In the genomic region with DNA sequence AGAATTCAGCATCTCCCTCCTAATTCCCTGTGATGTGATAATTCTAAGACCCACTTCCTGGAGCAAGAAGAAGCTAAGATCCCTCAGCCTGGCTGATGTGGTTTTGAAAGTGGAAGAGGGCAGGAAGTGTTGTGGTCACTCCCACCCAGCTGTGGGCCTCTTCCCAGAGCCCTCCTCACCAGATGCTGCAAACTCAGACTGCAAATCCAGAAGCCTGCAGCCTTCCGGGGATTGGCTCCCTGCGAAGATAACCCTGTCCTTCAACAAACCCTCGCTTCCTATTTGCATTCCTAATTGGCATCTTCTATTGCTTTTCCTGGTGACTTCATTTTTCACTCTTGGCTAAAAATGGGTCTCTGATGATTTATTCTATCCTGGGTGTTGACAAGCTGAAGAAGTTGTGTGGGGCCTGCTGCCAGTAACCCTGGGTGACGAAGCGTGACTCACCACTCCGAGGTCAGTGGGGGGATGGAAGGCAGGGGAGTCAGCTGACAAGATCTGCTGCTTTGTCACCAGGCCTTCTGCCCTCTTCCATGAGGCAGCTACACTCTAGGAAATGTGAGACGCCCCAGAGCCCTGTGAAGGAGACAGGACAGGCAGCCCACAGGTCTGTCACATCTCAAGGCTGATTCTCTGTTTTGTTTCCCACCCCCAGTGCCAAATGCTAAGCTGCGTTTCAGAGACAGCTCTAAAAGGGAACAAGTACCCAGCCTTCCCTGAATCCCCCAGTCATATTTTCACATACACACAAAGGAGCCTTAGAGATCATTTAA, we compare ENCODE assay signal across 1 cellular context.
TF ChIP-seq lines count a peak whose summit lies in the region.

No MANE protein-coding gene starts in this region.

TF ChIP-seq in Ishikawa, 13 proteins besides CTCF, POLR2A, EP300 and RAD21 (continued from another document):
- TF ChIP-seq TCF12 (IDR thresholded peaks at IDR 0.05; ENCODE audit: low read depth), result peak; percentile 94
- peak; percentile 74; the same call in 1 of the 2 replicates for TF ChIP-seq FOXM1 (IDR thresholded peaks at IDR 0.05; ENCODE audit: borderline replicate concordance, low read depth)
- TF ChIP-seq YY1 (IDR thresholded peaks at IDR 0.05; ENCODE audit: low read depth), result no peak; the same call in 1 of the 2 replicates
- peak; percentile 70 for TF ChIP-seq CEBPB (IDR thresholded peaks at IDR 0.05)
- TF ChIP-seq, protein P1, sequence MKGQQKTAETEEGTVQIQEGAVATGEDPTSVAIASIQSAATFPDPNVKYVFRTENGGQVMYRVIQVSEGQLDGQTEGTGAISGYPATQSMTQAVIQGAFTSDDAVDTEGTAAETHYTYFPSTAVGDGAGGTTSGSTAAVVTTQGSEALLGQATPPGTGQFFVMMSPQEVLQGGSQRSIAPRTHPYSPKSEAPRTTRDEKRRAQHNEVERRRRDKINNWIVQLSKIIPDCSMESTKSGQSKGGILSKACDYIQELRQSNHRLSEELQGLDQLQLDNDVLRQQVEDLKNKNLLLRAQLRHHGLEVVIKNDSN (IDR thresholded peaks at IDR 0.05), result peak; percentile 92
- TF ChIP-seq, protein P2, sequence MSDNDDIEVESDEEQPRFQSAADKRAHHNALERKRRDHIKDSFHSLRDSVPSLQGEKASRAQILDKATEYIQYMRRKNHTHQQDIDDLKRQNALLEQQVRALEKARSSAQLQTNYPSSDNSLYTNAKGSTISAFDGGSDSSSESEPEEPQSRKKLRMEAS (IDR thresholded peaks at IDR 0.05), result peak; percentile 82
- TF ChIP-seq ZBTB7A (IDR thresholded peaks at IDR 0.05; ENCODE audit: low read depth), result 0 out of 2 replicates have a peak, but pooled peaks have one; percentile 22
- peak; percentile 86 for TF ChIP-seq TEAD4 (IDR thresholded peaks at IDR 0.05)
